ENCODE assay signal across 19 cellular contexts in genomic region chr14:100621806-100622205, GRCh38. TPM values are rescaled to one million over a fixed set of nuclear protein-coding genes. Genes with fewer than 3 reads are reported as not detected.
DNase-seq lines count a peak whose midpoint lies in the region; ATAC-seq and TF ChIP-seq lines count a peak whose summit lies in the region.
"Had no signal": no experiment of that assay in that cellular context is flagged by ENCODE, and none has a peak within 500 bp of the region (broad histone marks: within the 10 kb centered on the region; RNA-seq: fewer than 3 reads in every experiment).

No MANE protein-coding gene starts in this region.

- no peak overlapping the region for H4K91ac ChIP-seq in neuronal stem cell (ENCODE audit: low read depth, low read length, poor library complexity)

- ATAC-seq in stimulated activated effector memory CD8-positive, alpha-beta T cell treated with anti-CD3 and anti-CD28 coated beads, Interleukin-12 subunit alpha, Interleukin-12 subunit beta, amount 100 ng/mL, for 72 hours, result no peak
- ATAC-seq in HG02678 (IDR thresholded peaks at IDR 0.05; ENCODE audit: unreplicated experiment), result no peak
- ATAC-seq: CD8-positive, alpha-beta T cell; psoas muscle had no signal

- H3K36me3 ChIP-seq in Karpas-422 (ENCODE audit: insufficient read depth, low read length), result no peaks in the 10 kb centered on the region
- no peaks in the 10 kb centered on the region for H3K36me3 ChIP-seq in mammary epithelial cell (ENCODE audit: insufficient read depth, low read length)
- H3K36me3 ChIP-seq in neuronal stem cell (replicated peaks in 1 of 2; ENCODE audit: control insufficient read depth in 2 of 2, insufficient read depth in 2 of 2, low read length in 2 of 2), result no peaks in the 10 kb centered on the region

- H4K20me1 ChIP-seq in Karpas-422 (ENCODE audit: insufficient read depth, low read depth, low read length), result no peaks in the 10 kb centered on the region
- H4K20me1 ChIP-seq in mammary epithelial cell (ENCODE audit: insufficient read depth, low read length), result no peaks in the 10 kb centered on the region

- H3K27ac Mint-ChIP-seq in stimulated activated effector memory CD8-positive, alpha-beta T cell treated with anti-CD3 and anti-CD28 coated beads, Interleukin-12 subunit alpha, Interleukin-12 subunit beta, amount 100 ng/mL, for 72 hours, result no peak overlapping the region
- H3K27ac Mint-ChIP-seq: activated CD4-positive, alpha-beta memory T cell treated with anti-CD3 and anti-CD28 coated beads, Interleukin-2, amount 10 ng/mL, durations not matched to agents 7 days and 5 days; CD8-positive, alpha-beta T cell; dendritic cell treated with granulocyte-macrophage colony-stimulating factor and Interleukin-4, amounts not matched to agents 40 ng/mL and 50 ng/mL, for 4 days had no signal

- H3K79me2 ChIP-seq in Karpas-422 (ENCODE audit: low read length), result no peaks in the 10 kb centered on the region
- no peaks in the 10 kb centered on the region for H3K79me2 ChIP-seq in mammary epithelial cell (ENCODE audit: insufficient read depth, low read length)

- dilution Hi-C loops in mammary epithelial cell (cut with HindIII; ENCODE audit: low sequenced_read_pairs), result no loop called here

- H3K79me1 ChIP-seq in neuronal stem cell (ENCODE audit: low read depth, low read length), result no peaks in the 10 kb centered on the region

- no peak overlapping the region for H2BK120ac ChIP-seq in neuronal stem cell (ENCODE audit: low read depth, low read length)

- peak; percentile 18 for DNase-seq in NCI-H748 (lab: John Stamatoyannopoulos, UW; ENCODE audit: unreplicated experiment)
- no peak for DNase-seq in NCI-H748 treated with DMSO at 0.1 percent for 48 hours (lab: John Stamatoyannopoulos, UW)
- peak; percentile 74 for DNase-seq in Karpas-422
- DNase-seq in mammary epithelial cell, result no peak
- DNase-seq in neuronal stem cell (ENCODE audit: low spot score), result no peak
- DNase-seq in NCI-H446 (lab: John Stamatoyannopoulos, UW), result no peak
- no peak for DNase-seq in stimulated activated effector memory CD8-positive, alpha-beta T cell treated with anti-CD3 and anti-CD28 coated beads, Interleukin-12 subunit alpha, Interleukin-12 subunit beta, amount 100 ng/mL, for 72 hours (ENCODE audit: low spot score in 2 of 2)
- DNase-seq: activated CD4-positive, alpha-beta memory T cell treated with anti-CD3 and anti-CD28 coated beads, Interleukin-2, amount 10 ng/mL, durations not matched to agents 7 days and 5 days; GF-D8; kidney glomerular epithelial cell; NCI-H1930; NCI-H526 treated with DMSO at 0.1 percent for 48 hours; psoas muscle; SHP77 had no signal

- no peaks in the 10 kb centered on the region for H3K9me2 ChIP-seq in Karpas-422 (replicated peaks; ENCODE audit: insufficient read depth, low read length)

- no peak overlapping the region for H4K8ac ChIP-seq in neuronal stem cell (ENCODE audit: low read depth, low read length)

- H3K4ac ChIP-seq in neuronal stem cell (ENCODE audit: low read length), result no peak overlapping the region

- in situ Hi-C loops in mammary epithelial cell (cut with MboI; ENCODE audit: low sequenced_read_pairs in 2 of 2), result no loop called here

- H3K4me2 ChIP-seq in Karpas-422 (ENCODE audit: low read depth, low read length, poor library complexity, severe bottlenecking) (no peak overlapping the region), mammary epithelial cell (ENCODE audit: insufficient read depth, low read depth, low read length) (no peak overlapping the region), neuronal stem cell (ENCODE audit: insufficient read depth, low read length, poor library complexity, severe bottlenecking) (no peak overlapping the region)

- H2BK15ac ChIP-seq in neuronal stem cell (ENCODE audit: low read length), result no peak overlapping the region

- no peaks in the 10 kb centered on the region for H3K36me3 Mint-ChIP-seq in stimulated activated effector memory CD8-positive, alpha-beta T cell treated with anti-CD3 and anti-CD28 coated beads, Interleukin-12 subunit alpha, Interleukin-12 subunit beta, amount 100 ng/mL, for 72 hours
- H3K36me3 Mint-ChIP-seq: CD8-positive, alpha-beta T cell had no signal

- WGBS in mammary epithelial cell (ENCODE audit: low coverage, missing lambda C conversion rate), result 82% methylated on average over 9 of the region's 14 CpGs
- no CpG with 5 or more reads among the region's 14 CpGs for WGBS in neuronal stem cell (ENCODE audit: extremely low coverage in 2 of 2, insufficient read length in 2 of 2, insufficient replicate concordance in 1 of 2), 2 donors

- CTCF ChIA-PET in mammary epithelial cell (lab: Charles Lee; ENCODE audit: low non-redundant PET), result no interaction called here

- intact Hi-C loops in mammary epithelial cell (cut with micrococcal nuclease), result no loop called here

- H3K23ac ChIP-seq in neuronal stem cell (ENCODE audit: low read depth, low read length, poor library complexity), result no peak overlapping the region

- TF ChIP-seq CTCF in mammary epithelial cell (conservative IDR thresholded peaks at IDR 0.05 in 1 of 2, IDR thresholded peaks at IDR 0.05 in 1 of 2; ENCODE audit: extremely low read depth in 1 of 2, insufficient read depth in 1 of 2, low read depth in 1 of 2, low read length in 2 of 2), result no peak

- H3K27me3 ChIP-seq in Karpas-422 (ENCODE audit: low read length) (no peaks in the 10 kb centered on the region), mammary epithelial cell (ENCODE audit: insufficient read depth, low read length) (no peaks in the 10 kb centered on the region), neuronal stem cell (ENCODE audit: control insufficient read depth in 3 of 3, insufficient read depth in 3 of 3, low read depth in 1 of 3, low read length in 3 of 3) (peaks cover 0 to 36% (median 0%) of the 10 kb centered on the region in 3 experiments)

- no peaks in the 10 kb centered on the region for H3K9me3 Mint-ChIP-seq in stimulated activated effector memory CD8-positive, alpha-beta T cell treated with anti-CD3 and anti-CD28 coated beads, Interleukin-12 subunit alpha, Interleukin-12 subunit beta, amount 100 ng/mL, for 72 hours
- H3K9me3 Mint-ChIP-seq: activated CD4-positive, alpha-beta memory T cell treated with anti-CD3 and anti-CD28 coated beads, Interleukin-2, amount 10 ng/mL, durations not matched to agents 7 days and 5 days; CD8-positive, alpha-beta T cell had no signal

- H3K9me3 ChIP-seq in Karpas-422 (ENCODE audit: low read length), result no peaks in the 10 kb centered on the region
- H3K9me3 ChIP-seq in mammary epithelial cell (replicated peaks; ENCODE audit: insufficient read depth, low read length), result no peaks in the 10 kb centered on the region
- no peaks in the 10 kb centered on the region for H3K9me3 ChIP-seq in neuronal stem cell (replicated peaks in 1 of 2; ENCODE audit: control insufficient read depth in 2 of 2, insufficient read depth in 1 of 2, low read depth in 1 of 2, low read length in 2 of 2)
- H3K9me3 ChIP-seq: psoas muscle had no signal

- H3K4me1 Mint-ChIP-seq in stimulated activated effector memory CD8-positive, alpha-beta T cell treated with anti-CD3 and anti-CD28 coated beads, Interleukin-12 subunit alpha, Interleukin-12 subunit beta, amount 100 ng/mL, for 72 hours, result peaks cover 26% of the 10 kb centered on the region

- no peak overlapping the region for H3K9ac ChIP-seq in Karpas-422 (ENCODE audit: low read length)
- no peak overlapping the region for H3K9ac ChIP-seq in mammary epithelial cell (ENCODE audit: insufficient read depth, low read length)
- no peak overlapping the region for H3K9ac ChIP-seq in neuronal stem cell (ENCODE audit: low read depth, low read length, poor library complexity)

- no peak overlapping the region for H2BK5ac ChIP-seq in neuronal stem cell (ENCODE audit: low read length)

- BruUV-seq in mammary epithelial cell (replicated peaks; lab: Mats Ljungman, UMichigan), result no TSS peak

- no peak overlapping the region for H3K14ac ChIP-seq in neuronal stem cell (ENCODE audit: low read length)

- H2BK12ac ChIP-seq in neuronal stem cell (ENCODE audit: low read length), result no peak overlapping the region

- H3K4me1 ChIP-seq in Karpas-422 (ENCODE audit: low read length) (no peaks in the 10 kb centered on the region), mammary epithelial cell (ENCODE audit: insufficient read depth, low read length) (peaks cover 5% of the 10 kb centered on the region), neuronal stem cell (ENCODE audit: control insufficient read depth in 2 of 2, insufficient read depth in 1 of 2, low read depth in 1 of 2, low read length in 2 of 2) (peaks cover 0 to 7% of the 10 kb centered on the region in 2 donors)
- H3K4me1 ChIP-seq: psoas muscle had no signal

- H3K4me3 Mint-ChIP-seq in stimulated activated effector memory CD8-positive, alpha-beta T cell treated with anti-CD3 and anti-CD28 coated beads, Interleukin-12 subunit alpha, Interleukin-12 subunit beta, amount 100 ng/mL, for 72 hours, result no peak overlapping the region
- H3K4me3 Mint-ChIP-seq: activated CD4-positive, alpha-beta memory T cell treated with anti-CD3 and anti-CD28 coated beads, Interleukin-2, amount 10 ng/mL, durations not matched to agents 7 days and 5 days; CD8-positive, alpha-beta T cell; dendritic cell treated with granulocyte-macrophage colony-stimulating factor and Interleukin-4, amounts not matched to agents 40 ng/mL and 50 ng/mL, for 4 days had no signal

- no peak overlapping the region for H2AFZ ChIP-seq in Karpas-422 (ENCODE audit: low read length)
- H2AFZ ChIP-seq in mammary epithelial cell (ENCODE audit: low read depth, low read length), result peak overlapping the region; percentile 43
- H2AFZ ChIP-seq in neuronal stem cell (ENCODE audit: low read length), result peak overlapping the region; percentile 46

- H3K4me3 ChIP-seq in Karpas-422 (ENCODE audit: low read length), result no peak overlapping the region
- no peak overlapping the region for H3K4me3 ChIP-seq in mammary epithelial cell (replicated peaks in 1 of 3; ENCODE audit: insufficient read depth in 1 of 3, low read depth in 2 of 3, low read length in 3 of 3)
- H3K4me3 ChIP-seq in neuronal stem cell (ENCODE audit: low read length in 2 of 2), result no peak overlapping the region
- H3K4me3 ChIP-seq: psoas muscle had no signal

- no peak overlapping the region for H2AK5ac ChIP-seq in neuronal stem cell (ENCODE audit: low read depth, low read length)

- H3K27ac ChIP-seq in Karpas-422 (ENCODE audit: low read length) (no peak overlapping the region), mammary epithelial cell (ENCODE audit: insufficient read depth, low read depth, low read length) (no peak overlapping the region), neuronal stem cell (replicated peaks; ENCODE audit: low read length) (no peak overlapping the region)
- H3K27ac ChIP-seq: HL-60, psoas muscle had no signal

- H3K18ac ChIP-seq in neuronal stem cell (ENCODE audit: low read length), result no peak overlapping the region

RNA-seq across cellular contexts. Expression of gene BEGAIN, which starts 34.6 kb away (rescaled TPM):
- 0.47 TPM in 1 of 2 replicates, not detected in the other for total RNA-seq in Karpas-422 (2014; rRNA removed; shearing (Covaris generic); ENCODE audit: low replicate concordance)
- 1 to 10 TPM; 3.7 to 6.8 TPM for total RNA-seq in mammary epithelial cell
- 1.7 TPM for polyA plus RNA-seq in mammary epithelial cell
- not detected for polyA minus RNA-seq in mammary epithelial cell
- polyA plus RNA-seq in neuronal stem cell (2013, experiment 1 of 2), result 20.9 TPM
- 20.1 TPM for polyA plus RNA-seq in neuronal stem cell (2013, experiment 2 of 2)
- total RNA-seq: LHCN-M2 had no signal

Comparison
In these comparisons a context has a peak if more than half of its experiments do, and no peak if none do; other contexts are left out.
1. DNase-seq: peak in NCI-H748 (single experiment) and Karpas-422 (single experiment); none in NCI-H748 treated with DMSO at 0.1 percent for 48 hours (single experiment), mammary epithelial cell (single experiment), neuronal stem cell (single experiment), NCI-H446 (0 of 2) and stimulated activated effector memory CD8-positive, alpha-beta T cell treated with anti-CD3 and anti-CD28 coated beads, Interleukin-12 subunit alpha, Interleukin-12 subunit beta, amount 100 ng/mL, for 72 hours (0 of 2).